In the genomic region with DNA sequence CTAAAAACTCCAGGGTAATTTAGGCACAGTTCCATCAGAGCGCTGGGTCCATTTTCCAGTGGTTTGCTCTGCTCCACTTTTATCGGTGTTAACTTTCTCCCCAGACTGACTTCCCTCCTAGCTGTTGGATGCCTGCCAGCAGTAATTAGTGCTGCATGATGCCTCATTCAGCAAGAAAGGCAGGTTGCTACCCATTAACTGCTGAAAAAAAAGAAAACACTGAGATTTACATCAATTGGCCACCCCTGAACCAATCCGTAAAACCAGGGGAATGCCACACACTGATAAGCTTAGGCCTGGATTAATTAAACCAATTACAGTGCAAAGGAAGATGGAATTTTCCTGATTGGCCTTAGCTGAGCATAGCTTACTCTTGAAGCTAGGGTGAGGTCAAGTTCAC, we compare ENCODE assay signal across 11 cellular contexts.
A peak's percentile ranks its signal among the peaks of the same experiment; 100 is the strongest.
DNase-seq lines count a peak whose midpoint lies in the region; ATAC-seq, FAIRE-seq and TF ChIP-seq lines count a peak whose summit lies in the region.
"Had no signal": no experiment of that assay in that cellular context is flagged by ENCODE, and none has a peak within 500 bp of the region (broad histone marks: within the 10 kb centered on the region; RNA-seq: fewer than 3 reads in every experiment).

No MANE protein-coding gene starts in this region.

- no peak for TF ChIP-seq CTCF in bronchial epithelial cell (IDR thresholded peaks at IDR 0.05; ENCODE audit: insufficient read depth, low read length, severe bottlenecking)
- TF ChIP-seq CTCF in retinal pigment epithelial cell (conservative IDR thresholded peaks at IDR 0.05; ENCODE audit: low read depth, low read length) = no peak
- TF ChIP-seq CTCF in progenitor cell of endocrine pancreas (IDR thresholded peaks at IDR 0.05; ENCODE audit: unreplicated experiment) = no peak

- no peak overlapping the region for H3K4me3 ChIP-seq in bronchial epithelial cell (ENCODE audit: low read depth, low read length)
- H3K4me3 ChIP-seq in retinal pigment epithelial cell (ENCODE audit: low read length) = no peak overlapping the region

- no peak for FAIRE-seq in bronchial epithelial cell (lab: Jason Lieb, UNC)

- no peak for ATAC-seq in HG03521 (IDR thresholded peaks at IDR 0.05; ENCODE audit: unreplicated experiment)

- H3K4me1 Mint-ChIP-seq in progenitor cell of endocrine pancreas (ENCODE audit: low read depth) = peaks cover 4% of the 10 kb centered on the region
- H3K4me1 Mint-ChIP-seq: activated naive CD8-positive, alpha-beta T cell treated with anti-CD3 and anti-CD28 coated beads, Interleukin-2, amount 10 ng/mL, durations not matched to agents 7 days and 5 days had no signal

- H3K36me3 Mint-ChIP-seq in progenitor cell of endocrine pancreas (ENCODE audit: insufficient read depth) = no peaks in the 10 kb centered on the region
- H3K36me3 Mint-ChIP-seq: activated naive CD8-positive, alpha-beta T cell treated with anti-CD3 and anti-CD28 coated beads, Interleukin-2, amount 10 ng/mL, durations not matched to agents 7 days and 5 days had no signal

- peaks cover 7% of the 10 kb centered on the region for H3K9me3 Mint-ChIP-seq in progenitor cell of endocrine pancreas (ENCODE audit: low read depth)
- H3K9me3 Mint-ChIP-seq: activated naive CD8-positive, alpha-beta T cell treated with anti-CD3 and anti-CD28 coated beads, Interleukin-2, amount 10 ng/mL, durations not matched to agents 7 days and 5 days; dendritic cell treated with granulocyte-macrophage colony-stimulating factor and Interleukin-4, amounts not matched to agents 40 ng/mL and 50 ng/mL, for 4 days had no signal

- no peak overlapping the region for H3K27ac Mint-ChIP-seq in progenitor cell of endocrine pancreas
- H3K27ac Mint-ChIP-seq: activated naive CD8-positive, alpha-beta T cell treated with anti-CD3 and anti-CD28 coated beads, Interleukin-2, amount 10 ng/mL, durations not matched to agents 7 days and 5 days; dendritic cell treated with granulocyte-macrophage colony-stimulating factor and Interleukin-4, amounts not matched to agents 40 ng/mL and 50 ng/mL, for 4 days had no signal

- H3K27me3 ChIP-seq in bronchial epithelial cell (ENCODE audit: control insufficient read depth, insufficient read depth, low read length) = no peaks in the 10 kb centered on the region

- DNase-seq in NCI-H2029 (lab: John Stamatoyannopoulos, UW) (peak; percentile 8), NCI-H2029 treated with DMSO at 0.1 percent for 48 hours (lab: John Stamatoyannopoulos, UW) (no peak), NCI-H446 treated with DMSO at 0.1 percent for 48 hours (lab: John Stamatoyannopoulos, UW) (peak; percentile 71), bronchial epithelial cell (ENCODE audit: low read depth) (peak; percentile 3), retinal pigment epithelial cell (ENCODE audit: low read depth) (peak; percentile 97), progenitor cell of endocrine pancreas (ENCODE audit: low spot score, unreplicated experiment) (no peak), T-helper 1 cell (no peak)
- DNase-seq: activated naive CD8-positive, alpha-beta T cell treated with anti-CD3 and anti-CD28 coated beads, Interleukin-2, amount 10 ng/mL, durations not matched to agents 7 days and 5 days; DMS53 had no signal

- H3K36me3 ChIP-seq in bronchial epithelial cell (ENCODE audit: control insufficient read depth, insufficient read depth, low read length) = no peaks in the 10 kb centered on the region

- H3K27me3 Mint-ChIP-seq in progenitor cell of endocrine pancreas = no peaks in the 10 kb centered on the region
- H3K27me3 Mint-ChIP-seq: dendritic cell treated with granulocyte-macrophage colony-stimulating factor and Interleukin-4, amounts not matched to agents 40 ng/mL and 50 ng/mL, for 4 days had no signal

- H3K4me3 Mint-ChIP-seq in progenitor cell of endocrine pancreas (ENCODE audit: low read depth) = no peak overlapping the region
- H3K4me3 Mint-ChIP-seq: activated naive CD8-positive, alpha-beta T cell treated with anti-CD3 and anti-CD28 coated beads, Interleukin-2, amount 10 ng/mL, durations not matched to agents 7 days and 5 days; dendritic cell treated with granulocyte-macrophage colony-stimulating factor and Interleukin-4, amounts not matched to agents 40 ng/mL and 50 ng/mL, for 4 days had no signal

Comparison
In these comparisons a context has a peak if more than half of its experiments do, and no peak if none do; other contexts are left out.
1. DNase-seq: peak in NCI-H2029 (single experiment), NCI-H446 treated with DMSO at 0.1 percent for 48 hours (single experiment), bronchial epithelial cell (single experiment) and retinal pigment epithelial cell (single experiment); none in NCI-H2029 treated with DMSO at 0.1 percent for 48 hours (single experiment), progenitor cell of endocrine pancreas (single experiment) and T-helper 1 cell (0 of 5).